In the genomic region with DNA sequence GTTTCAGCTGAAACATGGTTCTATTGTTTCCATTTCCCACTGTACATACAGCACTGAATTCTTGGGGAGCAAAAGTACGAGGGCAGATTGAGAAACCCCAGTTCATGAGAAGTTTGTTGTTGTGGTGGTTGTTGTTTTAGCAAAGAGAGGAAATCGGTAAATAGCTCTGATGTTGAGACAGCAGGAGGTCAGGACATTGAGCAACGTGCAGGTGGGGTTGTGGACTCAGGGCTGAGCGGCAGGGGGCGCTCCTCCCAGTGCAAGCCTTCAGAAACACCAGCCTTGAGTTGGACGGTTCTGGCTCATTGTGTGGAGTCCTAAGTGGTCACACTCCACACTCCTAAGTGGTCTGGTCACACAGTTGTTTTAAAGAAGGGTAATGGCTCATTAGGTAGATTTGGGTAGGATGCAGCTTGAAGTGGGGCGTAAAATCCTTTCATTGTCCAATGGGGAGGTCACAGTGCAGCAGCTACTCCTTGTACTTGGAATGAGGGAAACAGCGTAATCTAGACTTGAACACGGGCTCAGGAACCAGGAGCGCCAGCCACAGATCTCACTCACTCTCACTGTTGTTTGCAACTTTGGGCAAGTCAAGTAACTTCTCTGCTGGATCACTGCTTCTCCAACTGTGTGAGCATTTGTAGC, we compare ENCODE assay signal across 8 cellular contexts. TPM values are rescaled to one million over a fixed set of nuclear protein-coding genes. Genes with fewer than 3 reads are reported as not detected.
DNase-seq lines count a peak whose midpoint lies in the region; ATAC-seq and TF ChIP-seq lines count a peak whose summit lies in the region.

No MANE protein-coding gene starts in this region.

- ATAC-seq in activated naive CD4-positive, alpha-beta T cell treated with anti-CD3 and anti-CD28 coated beads, Interleukin-2, amount 50 U/mL, for 72 hours: peak; percentile 78 to 80
- peak; percentile 61 for ATAC-seq in left colon
- ATAC-seq in HG03342 (IDR thresholded peaks at IDR 0.05; ENCODE audit: unreplicated experiment): no peak

- no peaks in the 10 kb centered on the region for H3K9me3 Mint-ChIP-seq in activated naive CD4-positive, alpha-beta T cell treated with anti-CD3 and anti-CD28 coated beads, Interleukin-2, amount 50 U/mL, for 72 hours

- H3K27ac Mint-ChIP-seq in activated naive CD4-positive, alpha-beta T cell treated with anti-CD3 and anti-CD28 coated beads, Interleukin-2, amount 50 U/mL, for 72 hours: no peak overlapping the region

- H3K27me3 ChIP-seq in MM.1S (replicated peaks; ENCODE audit: insufficient read depth, low read length): no peaks in the 10 kb centered on the region

- no peaks in the 10 kb centered on the region for H3K79me2 ChIP-seq in MM.1S (ENCODE audit: low read length)

- H3K27ac ChIP-seq in MM.1S (ENCODE audit: low read length): peak overlapping the region; percentile 72

- H3K4me3 ChIP-seq in GM12865 (ENCODE audit: low read depth, low read length) (no peak overlapping the region), MM.1S (ENCODE audit: low read length) (peak overlapping the region; percentile 38)

- H3K4me1 ChIP-seq in MM.1S (ENCODE audit: low read length): peaks cover 14% of the 10 kb centered on the region

- H3K36me3 ChIP-seq in MM.1S (replicated peaks; ENCODE audit: insufficient read depth, low read length): no peaks in the 10 kb centered on the region

- no peaks in the 10 kb centered on the region for H3K36me3 Mint-ChIP-seq in activated naive CD4-positive, alpha-beta T cell treated with anti-CD3 and anti-CD28 coated beads, Interleukin-2, amount 50 U/mL, for 72 hours

- H3F3A ChIP-seq in MM.1S (ENCODE audit: insufficient read depth, low read length): peaks cover 14% of the 10 kb centered on the region

- no peaks in the 10 kb centered on the region for H3K9me3 ChIP-seq in MM.1S (replicated peaks; ENCODE audit: insufficient read depth, low read length)

- H3K4me2 ChIP-seq in MM.1S (ENCODE audit: low read depth, low read length): peak overlapping the region; percentile 54

- no peaks in the 10 kb centered on the region for H4K20me1 ChIP-seq in MM.1S (ENCODE audit: insufficient read depth, low read length)

- DNase-seq in GM12865 (ENCODE audit: low read depth): peak; percentile 65
- DNase-seq in MM.1S: peak; percentile 76
- peak in 1 of 2 donors; percentile 52 for DNase-seq in activated naive CD4-positive, alpha-beta T cell treated with anti-CD3 and anti-CD28 coated beads, Interleukin-2, amount 50 U/mL, for 72 hours (ENCODE audit: low spot score in 2 of 2)
- peak in 1 of 2 donors; percentile 26 for DNase-seq in left colon
- DNase-seq in mesenteric fat pad (ENCODE audit: low spot score): no peak
- DNase-seq in GF-D8 (lab: John Stamatoyannopoulos, UW): no peak
- DNase-seq in G401 (ENCODE audit: low spot score): no peak

- H3K9me2 ChIP-seq in MM.1S (replicated peaks; ENCODE audit: insufficient read depth, low read length): no peaks in the 10 kb centered on the region

- H2AFZ ChIP-seq in MM.1S (ENCODE audit: low read length): peak overlapping the region; percentile 60

- TF ChIP-seq CTCF in GM12865 (IDR thresholded peaks at IDR 0.05; ENCODE audit: insufficient read depth, low read depth, low read length, missing control alignments) (peak; percentile 90), MM.1S (IDR thresholded peaks at IDR 0.05; ENCODE audit: low read length) (peak; percentile 96)

- in situ Hi-C loops in G401 (cut with HindIII; ENCODE audit: low sequenced_read_pairs): loop anchor here (25.0 kb wide), 1 partner anchor 216 kb away; no protein-coding TSS in a partner anchor

- intact Hi-C loops in left colon (cut with DNase I, micrococcal nuclease): loop anchor here in 1 of 2 donors (10.0 kb wide), 1 partner anchor 214 kb away; no protein-coding TSS in a partner anchor

- peak overlapping the region; percentile 47 for H3K9ac ChIP-seq in MM.1S (ENCODE audit: low read length)

RNA-seq across cellular contexts. Expression of a gene that starts 14.5 kb away (rescaled TPM):
- total RNA-seq in activated naive CD4-positive, alpha-beta T cell treated with anti-CD3 and anti-CD28 coated beads, Interleukin-2, amount 50 U/mL, for 72 hours: 10 to 100 TPM; 28.0 to 59.2 TPM
- 10 to 100 TPM; 19.1 to 20.6 TPM for total RNA-seq in left colon
- 41.4 TPM for total RNA-seq in mesenteric fat pad
- total RNA-seq in G401 (2014; rRNA removed; shearing (Covaris generic)): 30.9 and 38.2 TPM in 2 replicates

Comparison
In these comparisons a context has a peak if more than half of its experiments do, and no peak if none do; other contexts are left out.
1. DNase-seq: peak in GM12865 (single experiment) and MM.1S (single experiment); none in mesenteric fat pad (single experiment), GF-D8 (single experiment) and G401 (single experiment).